12 cellular contexts compared by ENCODE assay signal in the genomic region with DNA sequence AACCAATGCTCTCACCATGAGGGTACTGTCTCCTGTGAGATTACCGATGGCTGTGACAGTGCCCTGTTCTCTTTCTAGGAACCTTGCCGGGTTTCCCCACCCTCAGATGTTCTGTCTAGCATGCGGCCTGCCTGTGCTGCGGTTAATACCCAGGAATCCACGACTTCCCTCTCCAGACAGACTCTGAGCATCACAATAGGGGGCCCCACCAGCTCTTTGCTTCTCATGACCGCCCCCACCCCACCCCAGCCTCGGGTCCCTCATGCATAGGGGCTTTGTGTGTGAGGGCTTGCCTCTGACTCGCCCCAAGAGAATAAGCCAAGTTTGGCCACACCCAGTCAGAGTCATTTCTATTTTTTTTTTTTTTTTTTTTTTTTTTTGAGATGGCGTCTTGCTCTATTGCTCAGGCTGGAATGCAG. TPM values are rescaled to one million over a fixed set of nuclear protein-coding genes. Genes with fewer than 3 reads are reported as not detected.
DNase-seq lines count a peak whose midpoint lies in the region; ATAC-seq, FAIRE-seq and TF ChIP-seq lines count a peak whose summit lies in the region.
"Had no signal": no experiment of that assay in that cellular context is flagged by ENCODE, and none has a peak within 500 bp of the region (broad histone marks: within the 10 kb centered on the region; RNA-seq: fewer than 3 reads in every experiment).

No MANE protein-coding gene starts in this region.

- H3K9me3 ChIP-seq in SK-N-SH: no peaks in the 10 kb centered on the region

- no peak overlapping the region for H3K9ac ChIP-seq in SK-N-SH

- no peaks in the 10 kb centered on the region; the same call in 1 of the 2 replicates for H3K27me3 ChIP-seq in SK-N-SH (ENCODE audit: insufficient read depth)

- TF ChIP-seq EP300 in SK-N-SH (IDR thresholded peaks at IDR 0.05; ENCODE audit: borderline replicate concordance in 1 of 2, low read depth in 1 of 2, low read length in 1 of 2): no peak

- H3K27ac Mint-ChIP-seq in activated CD8-positive, alpha-beta memory T cell treated with anti-CD3 and anti-CD28 coated beads, Interleukin-2, amount 10 ng/mL, durations not matched to agents 7 days and 5 days: peak overlapping the region; percentile 69

- no peaks in the 10 kb centered on the region for H4K20me1 ChIP-seq in SK-N-SH (ENCODE audit: insufficient read depth)

- peaks cover 0 to under 1% of the 10 kb centered on the region in 2 experiments; a peak in 1 of 4 replicates for H3K4me1 ChIP-seq in SK-N-SH (ENCODE audit: control insufficient read depth in 1 of 2, insufficient read depth in 2 of 2, low read depth in 1 of 2, low read length in 1 of 2)

- H3K27ac ChIP-seq in SK-N-SH (ENCODE audit: low read depth in 2 of 2, low read length in 1 of 2): no peak overlapping the region

- no peaks in the 10 kb centered on the region for H3K36me3 ChIP-seq in SK-N-SH (replicated peaks in 1 of 2; ENCODE audit: control insufficient read depth in 1 of 2, insufficient read depth in 2 of 2, low read length in 1 of 2)

- no peak overlapping the region for H3K4me3 Mint-ChIP-seq in activated CD8-positive, alpha-beta memory T cell treated with anti-CD3 and anti-CD28 coated beads, Interleukin-2, amount 10 ng/mL, durations not matched to agents 7 days and 5 days
- H3K4me3 Mint-ChIP-seq: neural crest cell had no signal

- TF ChIP-seq CTCF in SK-N-SH (IDR thresholded peaks at IDR 0.05): no peak

- peaks cover 47% of the 10 kb centered on the region for H3K4me1 Mint-ChIP-seq in activated CD8-positive, alpha-beta memory T cell treated with anti-CD3 and anti-CD28 coated beads, Interleukin-2, amount 10 ng/mL, durations not matched to agents 7 days and 5 days

- no peaks in the 10 kb centered on the region for H3K27me3 Mint-ChIP-seq in activated CD8-positive, alpha-beta memory T cell treated with anti-CD3 and anti-CD28 coated beads, Interleukin-2, amount 10 ng/mL, durations not matched to agents 7 days and 5 days

- H3K79me2 ChIP-seq in SK-N-SH (ENCODE audit: insufficient read depth): no peaks in the 10 kb centered on the region

- no peak for FAIRE-seq in frontal cortex (lab: Jason Lieb, UNC)

- in situ Hi-C loops in ACHN (cut with HindIII; ENCODE audit: low pct_ligation_motif_present, low pct_unique_long_range_greater_than_20kb, low sequenced_read_pairs): no loop called here
- in situ Hi-C loops in KBM-7 (cut with MboI; ENCODE audit: low pct_unique_long_range_greater_than_20kb, low sequenced_read_pairs): no loop called here

- H2AFZ ChIP-seq in SK-N-SH (ENCODE audit: low read depth): no peak overlapping the region

- CTCF ChIA-PET in activated CD8-positive, alpha-beta memory T cell treated with anti-CD3 and anti-CD28 coated beads, Interleukin-2, amount 10 ng/mL, durations not matched to agents 7 days and 5 days (lab: Charles Lee): interaction anchor here (0.7 kb wide), 1 partner anchor 234 kb away, joined by 4 read pairs; no protein-coding TSS in a partner anchor
- CTCF ChIA-PET in SK-N-SH (lab: Yijun Ruan, JAX): no interaction called here

- POLR2A ChIA-PET in SK-N-SH (lab: Yijun Ruan, JAX): no interaction called here

- peaks cover 31% of the 10 kb centered on the region for H3K36me3 Mint-ChIP-seq in activated CD8-positive, alpha-beta memory T cell treated with anti-CD3 and anti-CD28 coated beads, Interleukin-2, amount 10 ng/mL, durations not matched to agents 7 days and 5 days

- H3K9me2 ChIP-seq in SK-N-SH: no peaks in the 10 kb centered on the region

- 76% methylated on average over 9 of the region's 9 CpGs for WGBS in SK-N-SH (ENCODE audit: low lambda C conversion rate)

- H3K4me3 ChIP-seq in SK-N-SH (ENCODE audit: low read depth in 2 of 2, low read length in 1 of 2): no peak overlapping the region

- no peaks in the 10 kb centered on the region for H3F3A ChIP-seq in SK-N-SH (replicated peaks; ENCODE audit: insufficient read depth)

- DNase-seq in ACHN: peak; percentile 39
- peak; percentile 59 for DNase-seq in activated CD8-positive, alpha-beta memory T cell treated with anti-CD3 and anti-CD28 coated beads, Interleukin-2, amount 10 ng/mL, durations not matched to agents 7 days and 5 days
- DNase-seq in kidney glomerular epithelial cell (lab: John Stamatoyannopoulos, UW): peak; percentile 5
- no peak for DNase-seq in NCI-H510A (lab: John Stamatoyannopoulos, UW)
- DNase-seq in KBM-7: no peak
- DNase-seq in SK-N-SH: no peak
- no peak for DNase-seq in frontal cortex (ENCODE audit: low spot score in 2 of 2)
- DNase-seq: AML-193, NCI-H2029 treated with DMSO at 0.1 percent for 48 hours had no signal

- no peaks in the 10 kb centered on the region for H3K9me3 Mint-ChIP-seq in activated CD8-positive, alpha-beta memory T cell treated with anti-CD3 and anti-CD28 coated beads, Interleukin-2, amount 10 ng/mL, durations not matched to agents 7 days and 5 days (ENCODE audit: low read depth)
- H3K9me3 Mint-ChIP-seq: neural crest cell had no signal

- peak; percentile 63 for ATAC-seq in GM18868 (IDR thresholded peaks at IDR 0.05; ENCODE audit: unreplicated experiment)
- peak; percentile 59 for ATAC-seq in activated CD8-positive, alpha-beta memory T cell treated with anti-CD3 and anti-CD28 coated beads, Interleukin-2, amount 10 ng/mL, durations not matched to agents 7 days and 5 days
- ATAC-seq: Right ventricle myocardium inferior had no signal

- no peak for TF ChIP-seq RAD21 in SK-N-SH (IDR thresholded peaks at IDR 0.05; ENCODE audit: low read length)

- H3K4me2 ChIP-seq in SK-N-SH: no peak overlapping the region

TF ChIP-seq in SK-N-SH, 30 proteins besides CTCF, POLR2A, EP300 and RAD21:
- TF ChIP-seq GATA2 (CRISPR knock-in tag; IDR thresholded peaks at IDR 0.05) (no peak), SIN3A (IDR thresholded peaks at IDR 0.05; ENCODE audit: borderline replicate concordance, low read depth, low read length) (no peak), YY1 (IDR thresholded peaks at IDR 0.05; ENCODE audit: low read depth) (no peak), RCOR1 (IDR thresholded peaks at IDR 0.05; ENCODE audit: low read length) (no peak), FOXM1 (IDR thresholded peaks at IDR 0.05; ENCODE audit: low read depth) (no peak), NRF1 (IDR thresholded peaks at IDR 0.05; ENCODE audit: low read depth, low read length) (no peak), TCF12 (IDR thresholded peaks at IDR 0.05) (no peak), NFIC (IDR thresholded peaks at IDR 0.05; ENCODE audit: borderline replicate concordance) (no peak), SMC3 (IDR thresholded peaks at IDR 0.05; ENCODE audit: low read depth, low read length) (no peak), CHD2 (IDR thresholded peaks at IDR 0.05; ENCODE audit: low read length, partially characterized antibody) (no peak), RFX5 (IDR thresholded peaks at IDR 0.05; ENCODE audit: low read length) (no peak)
- TF ChIP-seq, protein P1, sequence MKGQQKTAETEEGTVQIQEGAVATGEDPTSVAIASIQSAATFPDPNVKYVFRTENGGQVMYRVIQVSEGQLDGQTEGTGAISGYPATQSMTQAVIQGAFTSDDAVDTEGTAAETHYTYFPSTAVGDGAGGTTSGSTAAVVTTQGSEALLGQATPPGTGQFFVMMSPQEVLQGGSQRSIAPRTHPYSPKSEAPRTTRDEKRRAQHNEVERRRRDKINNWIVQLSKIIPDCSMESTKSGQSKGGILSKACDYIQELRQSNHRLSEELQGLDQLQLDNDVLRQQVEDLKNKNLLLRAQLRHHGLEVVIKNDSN (IDR thresholded peaks at IDR 0.05; ENCODE audit: borderline replicate concordance, low read depth): no peak
- TF ChIP-seq, protein P2, sequence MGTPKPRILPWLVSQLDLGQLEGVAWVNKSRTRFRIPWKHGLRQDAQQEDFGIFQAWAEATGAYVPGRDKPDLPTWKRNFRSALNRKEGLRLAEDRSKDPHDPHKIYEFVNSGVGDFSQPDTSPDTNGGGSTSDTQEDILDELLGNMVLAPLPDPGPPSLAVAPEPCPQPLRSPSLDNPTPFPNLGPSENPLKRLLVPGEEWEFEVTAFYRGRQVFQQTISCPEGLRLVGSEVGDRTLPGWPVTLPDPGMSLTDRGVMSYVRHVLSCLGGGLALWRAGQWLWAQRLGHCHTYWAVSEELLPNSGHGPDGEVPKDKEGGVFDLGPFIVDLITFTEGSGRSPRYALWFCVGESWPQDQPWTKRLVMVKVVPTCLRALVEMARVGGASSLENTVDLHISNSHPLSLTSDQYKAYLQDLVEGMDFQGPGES (IDR thresholded peaks at IDR 0.05; ENCODE audit: low read depth, low read length): no peak

RNA-seq across cellular contexts. Expression of a gene that starts 10.3 kb away (rescaled TPM):
- 100 to 1,000 TPM; 125 to 170 TPM for total RNA-seq in activated CD8-positive, alpha-beta memory T cell treated with anti-CD3 and anti-CD28 coated beads, Interleukin-2, amount 10 ng/mL, durations not matched to agents 7 days and 5 days
- 0.05 TPM in 1 of 2 replicates, not detected in the other for polyA plus RNA-seq in SK-N-SH (2012; rRNA removed)
- not detected in 2 replicates for polyA plus RNA-seq in SK-N-SH (2012; cell fraction: cytosol; rRNA removed)
- 0.04 TPM in 1 of 2 replicates, not detected in the other for polyA plus RNA-seq in SK-N-SH (2012; cell fraction: nucleus; rRNA removed)
- total RNA-seq in frontal cortex: 0.41 TPM

Comparison
In these comparisons a context has a peak if more than half of its experiments do, and no peak if none do; other contexts are left out.
1. DNase-seq: peak in ACHN (single experiment), activated CD8-positive, alpha-beta memory T cell treated with anti-CD3 and anti-CD28 coated beads, Interleukin-2, amount 10 ng/mL, durations not matched to agents 7 days and 5 days (single experiment) and kidney glomerular epithelial cell (single experiment); none in NCI-H510A (single experiment), KBM-7 (single experiment), SK-N-SH (single experiment) and frontal cortex (0 of 2).
2. RNA of a gene that starts 10.3 kb away (total RNA-seq): 125 to 170 TPM in activated CD8-positive, alpha-beta memory T cell treated with anti-CD3 and anti-CD28 coated beads, Interleukin-2, amount 10 ng/mL, durations not matched to agents 7 days and 5 days; 0.41 TPM in frontal cortex (single experiment); every median in the first group is over 10 times any median in the second.